ENCODE assay signal across 26 cellular contexts in the genomic region with DNA sequence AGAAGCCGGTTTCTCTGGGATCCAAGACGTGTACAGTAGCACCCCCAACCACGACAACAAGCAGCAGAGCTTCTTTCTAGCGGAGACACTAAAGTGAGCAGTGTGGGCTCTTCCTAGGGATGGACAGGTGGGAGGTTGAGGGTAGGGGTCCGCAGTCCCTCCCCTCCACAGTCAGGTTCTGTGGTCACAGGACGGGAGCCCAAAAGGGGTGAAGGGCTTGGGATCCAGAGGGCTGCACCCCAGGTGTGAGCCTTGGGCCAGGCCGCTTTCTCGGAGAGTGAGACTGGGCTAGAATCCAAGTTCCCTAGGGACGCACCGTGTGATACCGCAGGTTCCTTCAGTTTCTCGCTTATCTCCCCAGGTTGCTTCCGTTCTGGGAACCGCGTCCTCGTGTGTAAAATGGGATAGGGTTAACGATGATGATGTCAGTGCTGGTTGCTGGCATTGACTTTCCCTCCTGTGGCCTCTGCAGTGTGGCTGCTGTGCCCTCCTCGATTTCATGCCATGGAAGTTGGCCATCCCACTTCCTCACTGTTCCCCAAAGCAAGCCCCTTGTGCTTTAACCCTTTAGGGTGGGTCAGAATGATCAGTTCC. TPM values are rescaled to one million over a fixed set of nuclear protein-coding genes. Genes with fewer than 3 reads are reported as not detected.
DNase-seq lines count a peak whose midpoint lies in the region; ATAC-seq, FAIRE-seq and TF ChIP-seq lines count a peak whose summit lies in the region.
"Had no signal": no experiment of that assay in that cellular context is flagged by ENCODE, and none has a peak within 500 bp of the region (broad histone marks: within the 10 kb centered on the region; RNA-seq: fewer than 3 reads in every experiment).

No MANE protein-coding gene starts in this region.

- H2AFZ ChIP-seq in smooth muscle cell (ENCODE audit: low read depth) = no peak overlapping the region

- 31 to 60% (median 48%) methylated on average over 18 of the region's 18 CpGs for WGBS in small intestine, 3 donors
- WGBS in smooth muscle cell (ENCODE audit: low lambda C conversion rate) = 89% methylated on average over 18 of the region's 18 CpGs

- ATAC-seq in HG02981 (IDR thresholded peaks at IDR 0.05; ENCODE audit: unreplicated experiment) = no peak
- ATAC-seq: activated naive CD4-positive, alpha-beta T cell treated with anti-CD3 and anti-CD28 coated beads, Interleukin-2, amount 50 U/mL, for 72 hours; gastroesophageal sphincter had no signal

- DNase-seq in NCI-H2171 treated with DMSO at 0.1 percent for 48 hours (lab: John Stamatoyannopoulos, UW) (peak; percentile 25), NCI-H2171 (lab: John Stamatoyannopoulos, UW) (no peak), NCI-H2081 treated with DMSO at 0.1 percent for 48 hours (lab: John Stamatoyannopoulos, UW) (peak; percentile 69), bronchial epithelial cell (ENCODE audit: low read depth) (no peak), small intestine (peak; percentile 47), HUDEP-2 (lab: John Stamatoyannopoulos, UW; ENCODE audit: unreplicated experiment in 76 of 76) (no peak), smooth muscle cell (lab: John Stamatoyannopoulos, UW; ENCODE audit: unreplicated experiment) (no peak)
- DNase-seq: activated T-cell treated with anti-CD3 and anti-CD28 coated beads, Interleukin-2, amount 50 U/mL, for 48 hours; Calu3; effector memory CD4-positive, alpha-beta T cell; MG63; NCI-H1436 treated with DMSO at 0.1 percent for 48 hours; NCI-H226; NCI-H82; SHP77 treated with DMSO at 0.1 percent for 48 hours; stimulated activated CD4-positive, alpha-beta T cell treated with anti-CD3 and anti-CD28 coated beads, Interleukin-2, amount 100 ng/mL, for 48 hours; SW 1271 had no signal

- H3K4me3 ChIP-seq in bronchial epithelial cell (ENCODE audit: low read depth, low read length) (no peak overlapping the region), small intestine (ENCODE audit: low read depth in 1 of 2, low read length in 2 of 2) (no peak overlapping the region), smooth muscle cell (no peak overlapping the region)
- H3K4me3 ChIP-seq: esophagus muscularis mucosa, gastroesophageal sphincter, MG63, tibial nerve had no signal

- TF ChIP-seq CTCF in bronchial epithelial cell (IDR thresholded peaks at IDR 0.05; ENCODE audit: insufficient read depth, low read length, severe bottlenecking) (no peak), smooth muscle cell (IDR thresholded peaks at IDR 0.05; ENCODE audit: borderline replicate concordance, insufficient read depth, poor library complexity, severe bottlenecking) (no peak)

- H3K4me1 ChIP-seq in small intestine (ENCODE audit: control insufficient read depth in 2 of 2, insufficient read depth in 1 of 2, low read depth in 1 of 2, low read length in 1 of 2) = no peaks in the 10 kb centered on the region
- H3K4me1 ChIP-seq in smooth muscle cell (ENCODE audit: low read depth) = no peaks in the 10 kb centered on the region

- H3K27me3 ChIP-seq in bronchial epithelial cell (ENCODE audit: control insufficient read depth, insufficient read depth, low read length) (peaks cover 4% of the 10 kb centered on the region), small intestine (ENCODE audit: control insufficient read depth in 2 of 2, insufficient read depth in 2 of 2, low read length in 2 of 2) (no peaks in the 10 kb centered on the region), smooth muscle cell (ENCODE audit: low read depth) (no peaks in the 10 kb centered on the region)
- H3K27me3 ChIP-seq: esophagus muscularis mucosa, gastroesophageal sphincter, MG63, tibial nerve had no signal

- no peaks in the 10 kb centered on the region for H3K9me3 ChIP-seq in small intestine (ENCODE audit: control insufficient read depth, low read depth)
- no peaks in the 10 kb centered on the region for H3K9me3 ChIP-seq in smooth muscle cell (replicated peaks; ENCODE audit: low read depth)
- H3K9me3 ChIP-seq: esophagus muscularis mucosa, gastroesophageal sphincter, MG63, tibial nerve had no signal

- H3K27ac ChIP-seq in small intestine (ENCODE audit: low read depth in 1 of 2, low read length in 1 of 2) (no peak overlapping the region), smooth muscle cell (ENCODE audit: low read depth) (no peak overlapping the region)
- H3K27ac ChIP-seq: gastroesophageal sphincter, tibial nerve had no signal

- FAIRE-seq in bronchial epithelial cell (lab: Jason Lieb, UNC) = peak; percentile 90
- FAIRE-seq in small intestine (lab: Jason Lieb, UNC) = no peak
- FAIRE-seq: A204.1, astrocyte, islet of Langerhans, TTC549 had no signal

- H3K36me3 ChIP-seq in bronchial epithelial cell (ENCODE audit: control insufficient read depth, insufficient read depth, low read length) (no peaks in the 10 kb centered on the region), small intestine (ENCODE audit: control insufficient read depth in 2 of 2, insufficient read depth in 2 of 2, low read length in 2 of 2) (no peaks in the 10 kb centered on the region), smooth muscle cell (ENCODE audit: low read depth) (no peaks in the 10 kb centered on the region)
- H3K36me3 ChIP-seq: MG63 had no signal

- H4K20me1 ChIP-seq in smooth muscle cell (ENCODE audit: low read depth) = no peaks in the 10 kb centered on the region

- H3K9ac ChIP-seq in smooth muscle cell (ENCODE audit: low read depth) = no peak overlapping the region

- no peaks in the 10 kb centered on the region for H3K79me2 ChIP-seq in smooth muscle cell (ENCODE audit: low read depth)

- no peak overlapping the region for H3K4me2 ChIP-seq in smooth muscle cell

- H3F3A ChIP-seq in smooth muscle cell (ENCODE audit: low read depth) = no peaks in the 10 kb centered on the region

RNA-seq across cellular contexts. Expression of gene SELENON, which starts 17.3 kb away (rescaled TPM):
- 3.4 and 6.4 TPM in 2 replicates for total RNA-seq in bronchial epithelial cell
- 10 to 100 TPM in 1 of 3 donors, 1 to 10 TPM in 2; 4.7 to 39.2 (median 5.1) TPM for polyA plus RNA-seq in small intestine
- total RNA-seq in smooth muscle cell = 26.6 and 32.6 TPM in 2 replicates
- polyA plus RNA-seq in smooth muscle cell = 48.9 and 62.9 TPM in 2 replicates

RNA-seq across cellular contexts. Expression of gene MTFR1L, which starts 37.0 kb away (rescaled TPM):
- total RNA-seq in bronchial epithelial cell = 15.0 and 22.0 TPM in 2 replicates
- polyA plus RNA-seq in small intestine = 100 to 1,000 TPM in 1 of 3 donors, 10 to 100 TPM in 2; 37.7 to 181 (median 96.2) TPM
- 39.9 and 47.2 TPM in 2 replicates for total RNA-seq in smooth muscle cell
- 63.9 and 71.2 TPM in 2 replicates for polyA plus RNA-seq in smooth muscle cell

Comparison
In these comparisons a context has a peak if more than half of its experiments do, and no peak if none do; other contexts are left out.
1. DNase-seq: peak in NCI-H2171 treated with DMSO at 0.1 percent for 48 hours (single experiment), NCI-H2081 treated with DMSO at 0.1 percent for 48 hours (single experiment) and small intestine (single experiment); none in NCI-H2171 (single experiment), bronchial epithelial cell (single experiment), HUDEP-2 (0 of 76) and smooth muscle cell (single experiment).